21 cellular contexts compared by ENCODE assay signal in genomic region chr2:70518557-70518956, GRCh38. TPM values are rescaled to one million over a fixed set of nuclear protein-coding genes. Genes with fewer than 3 reads are reported as not detected.
"Had no signal": no experiment of that assay in that cellular context is flagged by ENCODE, and none has a peak within 500 bp of the region (broad histone marks: within the 10 kb centered on the region; RNA-seq: fewer than 3 reads in every experiment).

No MANE protein-coding gene starts in this region.

- H3K4me2 ChIP-seq: KMS-11, SK-N-SH had no signal

- H3K4me3 ChIP-seq: K562 had no signal

- H3K9me3 Mint-ChIP-seq: IgD-negative memory B cell had no signal

- H3K9me3 ChIP-seq: SK-N-SH had no signal

- H3K9ac ChIP-seq: KMS-11, SK-N-SH had no signal

- H3K27me3 Mint-ChIP-seq: IgD-negative memory B cell had no signal

- H3K27ac ChIP-seq: HL-60, KMS-11 had no signal

- H3K36me3 Mint-ChIP-seq: IgD-negative memory B cell had no signal

- ATAC-seq: K562 had no signal

- DNase-seq: Kasumi-1, NCI-H1092, NCI-H1105 treated with DMSO at 0.1 percent for 48 hours, NCI-H1417 treated with DMSO at 0.1 percent for 48 hours, NCI-H146, NCI-H1694 treated with DMSO at 0.1 percent for 48 hours, NCI-H1930, NCI-H2081, NCI-H2107, NCI-H2227 treated with DMSO at 0.1 percent for 48 hours, NCI-H524, NCI-H526 treated with DMSO at 0.1 percent for 48 hours, NCI-H774, RPMI8226, SHP77, SK-N-SH, SW 1271 had no signal

RNA-seq across cellular contexts. Expression of gene TGFA, which starts 35.1 kb away (rescaled TPM):
- total RNA-seq: K562 had no signal
- polyA plus RNA-seq: K562, SK-N-SH had no signal
